In the genomic region with DNA sequence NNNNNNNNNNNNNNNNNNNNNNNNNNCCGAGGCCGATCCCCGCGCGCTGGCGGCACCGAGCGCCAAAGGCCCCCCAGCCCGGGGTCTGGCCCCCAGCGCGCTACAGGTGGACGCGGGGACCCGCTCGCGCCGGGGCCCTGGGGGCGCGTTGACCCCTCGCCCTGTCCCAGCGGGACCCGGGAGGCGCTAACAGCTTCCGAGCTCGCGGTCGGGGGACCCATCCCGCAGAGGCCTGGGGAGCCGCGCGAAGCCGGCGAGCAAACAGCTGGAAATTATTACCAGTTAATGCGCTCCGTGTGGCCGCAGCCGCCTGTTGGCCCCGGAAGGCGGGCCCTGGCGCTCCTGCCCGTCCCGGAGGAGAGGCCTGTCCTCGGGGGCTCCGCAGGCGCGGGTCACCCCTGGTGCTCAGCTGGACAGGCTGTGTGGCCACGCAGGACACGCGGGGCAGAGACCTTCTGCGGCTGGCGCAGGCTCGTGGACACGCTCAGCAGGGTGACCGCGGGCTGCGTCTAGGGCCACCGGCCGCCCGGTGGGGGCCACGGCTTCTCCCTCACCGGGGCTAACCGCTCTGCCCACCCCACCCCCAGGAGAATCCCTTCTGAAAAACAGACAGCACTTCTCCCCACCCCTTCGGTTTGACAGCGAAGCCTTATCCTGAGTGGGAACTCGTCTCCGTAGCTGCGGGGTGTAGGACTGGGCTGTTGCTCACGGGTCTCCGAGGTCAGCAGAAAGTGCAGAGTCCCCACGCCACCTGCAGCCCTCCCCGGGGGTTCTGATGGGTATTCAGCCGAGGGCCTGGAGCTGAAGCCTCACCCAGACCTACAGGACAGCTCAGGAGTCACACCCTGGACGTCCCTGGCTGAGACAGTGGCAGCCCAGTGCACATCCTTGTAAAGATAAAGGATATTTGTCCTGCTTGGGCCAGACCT, we compare ENCODE assay signal across 1 cellular context.
TF ChIP-seq lines count a peak whose summit lies in the region.

No MANE protein-coding gene starts in this region.

TF ChIP-seq in HepG2, 621 proteins besides CTCF, POLR2A, EP300 and RAD21 (continued from another document and continues in another):
- TF ChIP-seq, protein P1, sequence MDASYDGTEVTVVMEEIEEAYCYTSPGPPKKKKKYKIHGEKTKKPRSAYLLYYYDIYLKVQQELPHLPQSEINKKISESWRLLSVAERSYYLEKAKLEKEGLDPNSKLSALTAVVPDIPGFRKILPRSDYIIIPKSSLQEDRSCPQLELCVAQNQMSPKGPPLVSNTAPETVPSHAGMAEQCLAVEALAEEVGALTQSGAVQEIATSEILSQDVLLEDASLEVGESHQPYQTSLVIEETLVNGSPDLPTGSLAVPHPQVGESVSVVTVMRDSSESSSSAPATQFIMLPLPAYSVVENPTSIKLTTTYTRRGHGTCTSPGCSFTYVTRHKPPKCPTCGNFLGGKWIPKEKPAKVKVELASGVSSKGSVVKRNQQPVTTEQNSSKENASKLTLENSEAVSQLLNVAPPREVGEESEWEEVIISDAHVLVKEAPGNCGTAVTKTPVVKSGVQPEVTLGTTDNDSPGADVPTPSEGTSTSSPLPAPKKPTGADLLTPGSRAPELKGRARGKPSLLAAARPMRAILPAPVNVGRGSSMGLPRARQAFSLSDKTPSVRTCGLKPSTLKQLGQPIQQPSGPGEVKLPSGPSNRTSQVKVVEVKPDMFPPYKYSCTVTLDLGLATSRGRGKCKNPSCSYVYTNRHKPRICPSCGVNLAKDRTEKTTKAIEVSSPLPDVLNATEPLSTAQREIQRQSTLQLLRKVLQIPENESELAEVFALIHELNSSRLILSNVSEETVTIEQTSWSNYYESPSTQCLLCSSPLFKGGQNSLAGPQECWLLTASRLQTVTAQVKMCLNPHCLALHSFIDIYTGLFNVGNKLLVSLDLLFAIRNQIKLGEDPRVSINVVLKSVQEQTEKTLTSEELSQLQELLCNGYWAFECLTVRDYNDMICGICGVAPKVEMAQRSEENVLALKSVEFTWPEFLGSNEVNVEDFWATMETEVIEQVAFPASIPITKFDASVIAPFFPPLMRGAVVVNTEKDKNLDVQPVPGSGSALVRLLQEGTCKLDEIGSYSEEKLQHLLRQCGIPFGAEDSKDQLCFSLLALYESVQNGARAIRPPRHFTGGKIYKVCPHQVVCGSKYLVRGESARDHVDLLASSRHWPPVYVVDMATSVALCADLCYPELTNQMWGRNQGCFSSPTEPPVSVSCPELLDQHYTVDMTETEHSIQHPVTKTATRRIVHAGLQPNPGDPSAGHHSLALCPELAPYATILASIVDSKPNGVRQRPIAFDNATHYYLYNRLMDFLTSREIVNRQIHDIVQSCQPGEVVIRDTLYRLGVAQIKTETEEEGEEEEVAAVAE (CRISPR knock-in tag; IDR thresholded peaks at IDR 0.05; ENCODE audit: borderline replicate concordance), result no peak
- no peak for TF ChIP-seq GTF2F1 (IDR thresholded peaks at IDR 0.05; ENCODE audit: low read length)
- no peak for TF ChIP-seq ARID2 (CRISPR knock-in tag; IDR thresholded peaks at IDR 0.05; ENCODE audit: borderline replicate concordance)
- TF ChIP-seq, protein P2, sequence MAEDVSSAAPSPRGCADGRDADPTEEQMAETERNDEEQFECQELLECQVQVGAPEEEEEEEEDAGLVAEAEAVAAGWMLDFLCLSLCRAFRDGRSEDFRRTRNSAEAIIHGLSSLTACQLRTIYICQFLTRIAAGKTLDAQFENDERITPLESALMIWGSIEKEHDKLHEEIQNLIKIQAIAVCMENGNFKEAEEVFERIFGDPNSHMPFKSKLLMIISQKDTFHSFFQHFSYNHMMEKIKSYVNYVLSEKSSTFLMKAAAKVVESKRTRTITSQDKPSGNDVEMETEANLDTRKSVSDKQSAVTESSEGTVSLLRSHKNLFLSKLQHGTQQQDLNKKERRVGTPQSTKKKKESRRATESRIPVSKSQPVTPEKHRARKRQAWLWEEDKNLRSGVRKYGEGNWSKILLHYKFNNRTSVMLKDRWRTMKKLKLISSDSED (CRISPR knock-in tag; IDR thresholded peaks at IDR 0.05), result no peak
- TF ChIP-seq FLYWCH1 (CRISPR knock-in tag; IDR thresholded peaks at IDR 0.05), result no peak
- no peak for TF ChIP-seq TCF12 (IDR thresholded peaks at IDR 0.05)
- TF ChIP-seq TCF12 (CRISPR knock-in tag; IDR thresholded peaks at IDR 0.05), result 0 out of 2 replicates have a peak, but pooled peaks have one; percentile 22
- no peak for TF ChIP-seq ZNF678 (CRISPR knock-in tag; IDR thresholded peaks at IDR 0.05)
- TF ChIP-seq NR2F2 (IDR thresholded peaks at IDR 0.05; ENCODE audit: borderline replicate concordance, low read depth), result no peak
- TF ChIP-seq, protein P3, sequence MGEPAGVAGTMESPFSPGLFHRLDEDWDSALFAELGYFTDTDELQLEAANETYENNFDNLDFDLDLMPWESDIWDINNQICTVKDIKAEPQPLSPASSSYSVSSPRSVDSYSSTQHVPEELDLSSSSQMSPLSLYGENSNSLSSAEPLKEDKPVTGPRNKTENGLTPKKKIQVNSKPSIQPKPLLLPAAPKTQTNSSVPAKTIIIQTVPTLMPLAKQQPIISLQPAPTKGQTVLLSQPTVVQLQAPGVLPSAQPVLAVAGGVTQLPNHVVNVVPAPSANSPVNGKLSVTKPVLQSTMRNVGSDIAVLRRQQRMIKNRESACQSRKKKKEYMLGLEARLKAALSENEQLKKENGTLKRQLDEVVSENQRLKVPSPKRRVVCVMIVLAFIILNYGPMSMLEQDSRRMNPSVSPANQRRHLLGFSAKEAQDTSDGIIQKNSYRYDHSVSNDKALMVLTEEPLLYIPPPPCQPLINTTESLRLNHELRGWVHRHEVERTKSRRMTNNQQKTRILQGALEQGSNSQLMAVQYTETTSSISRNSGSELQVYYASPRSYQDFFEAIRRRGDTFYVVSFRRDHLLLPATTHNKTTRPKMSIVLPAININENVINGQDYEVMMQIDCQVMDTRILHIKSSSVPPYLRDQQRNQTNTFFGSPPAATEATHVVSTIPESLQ (CRISPR knock-in tag; conservative IDR thresholded peaks at IDR 0.05), result no peak
- no peak for TF ChIP-seq ZNF724P (CRISPR knock-in tag; IDR thresholded peaks at IDR 0.05; ENCODE audit: borderline replicate concordance)
- TF ChIP-seq ZNF263 (CRISPR knock-in tag; IDR thresholded peaks at IDR 0.05), result no peak
- TF ChIP-seq SMAD9 (CRISPR knock-in tag; IDR thresholded peaks at IDR 0.05), result no peak
- no peak for TF ChIP-seq ZNF432 (CRISPR knock-in tag; IDR thresholded peaks at IDR 0.05; ENCODE audit: borderline replicate concordance)
- no peak for TF ChIP-seq ZNF780A (CRISPR knock-in tag; IDR thresholded peaks at IDR 0.05)
- no peak for TF ChIP-seq NFIB (CRISPR knock-in tag; IDR thresholded peaks at IDR 0.05; ENCODE audit: borderline replicate concordance)
- TF ChIP-seq ZNF253 (CRISPR knock-in tag; IDR thresholded peaks at IDR 0.05; ENCODE audit: borderline replicate concordance), result no peak
- TF ChIP-seq, protein P4, sequence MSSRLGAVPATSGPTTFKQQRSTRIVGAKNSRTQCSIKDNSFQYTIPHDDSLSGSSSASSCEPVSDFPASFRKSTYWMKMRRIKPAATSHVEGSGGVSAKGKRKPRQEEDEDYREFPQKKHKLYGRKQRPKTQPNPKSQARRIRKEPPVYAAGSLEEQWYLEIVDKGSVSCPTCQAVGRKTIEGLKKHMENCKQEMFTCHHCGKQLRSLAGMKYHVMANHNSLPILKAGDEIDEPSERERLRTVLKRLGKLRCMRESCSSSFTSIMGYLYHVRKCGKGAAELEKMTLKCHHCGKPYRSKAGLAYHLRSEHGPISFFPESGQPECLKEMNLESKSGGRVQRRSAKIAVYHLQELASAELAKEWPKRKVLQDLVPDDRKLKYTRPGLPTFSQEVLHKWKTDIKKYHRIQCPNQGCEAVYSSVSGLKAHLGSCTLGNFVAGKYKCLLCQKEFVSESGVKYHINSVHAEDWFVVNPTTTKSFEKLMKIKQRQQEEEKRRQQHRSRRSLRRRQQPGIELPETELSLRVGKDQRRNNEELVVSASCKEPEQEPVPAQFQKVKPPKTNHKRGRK (CRISPR knock-in tag; IDR thresholded peaks at IDR 0.05), result no peak
- TF ChIP-seq MAZ (IDR thresholded peaks at IDR 0.05; ENCODE audit: borderline replicate concordance, low read depth, low read length), result no peak; the same call in 1 of the 2 replicates
- peak; percentile 65; the same call in 1 of the 2 replicates for TF ChIP-seq MAZ (CRISPR knock-in tag; IDR thresholded peaks at IDR 0.05; ENCODE audit: low read depth)
- TF ChIP-seq RBM22 (optimal IDR thresholded peaks at IDR 0.05; ENCODE audit: low read length), result no peak
- TF ChIP-seq, protein P5, sequence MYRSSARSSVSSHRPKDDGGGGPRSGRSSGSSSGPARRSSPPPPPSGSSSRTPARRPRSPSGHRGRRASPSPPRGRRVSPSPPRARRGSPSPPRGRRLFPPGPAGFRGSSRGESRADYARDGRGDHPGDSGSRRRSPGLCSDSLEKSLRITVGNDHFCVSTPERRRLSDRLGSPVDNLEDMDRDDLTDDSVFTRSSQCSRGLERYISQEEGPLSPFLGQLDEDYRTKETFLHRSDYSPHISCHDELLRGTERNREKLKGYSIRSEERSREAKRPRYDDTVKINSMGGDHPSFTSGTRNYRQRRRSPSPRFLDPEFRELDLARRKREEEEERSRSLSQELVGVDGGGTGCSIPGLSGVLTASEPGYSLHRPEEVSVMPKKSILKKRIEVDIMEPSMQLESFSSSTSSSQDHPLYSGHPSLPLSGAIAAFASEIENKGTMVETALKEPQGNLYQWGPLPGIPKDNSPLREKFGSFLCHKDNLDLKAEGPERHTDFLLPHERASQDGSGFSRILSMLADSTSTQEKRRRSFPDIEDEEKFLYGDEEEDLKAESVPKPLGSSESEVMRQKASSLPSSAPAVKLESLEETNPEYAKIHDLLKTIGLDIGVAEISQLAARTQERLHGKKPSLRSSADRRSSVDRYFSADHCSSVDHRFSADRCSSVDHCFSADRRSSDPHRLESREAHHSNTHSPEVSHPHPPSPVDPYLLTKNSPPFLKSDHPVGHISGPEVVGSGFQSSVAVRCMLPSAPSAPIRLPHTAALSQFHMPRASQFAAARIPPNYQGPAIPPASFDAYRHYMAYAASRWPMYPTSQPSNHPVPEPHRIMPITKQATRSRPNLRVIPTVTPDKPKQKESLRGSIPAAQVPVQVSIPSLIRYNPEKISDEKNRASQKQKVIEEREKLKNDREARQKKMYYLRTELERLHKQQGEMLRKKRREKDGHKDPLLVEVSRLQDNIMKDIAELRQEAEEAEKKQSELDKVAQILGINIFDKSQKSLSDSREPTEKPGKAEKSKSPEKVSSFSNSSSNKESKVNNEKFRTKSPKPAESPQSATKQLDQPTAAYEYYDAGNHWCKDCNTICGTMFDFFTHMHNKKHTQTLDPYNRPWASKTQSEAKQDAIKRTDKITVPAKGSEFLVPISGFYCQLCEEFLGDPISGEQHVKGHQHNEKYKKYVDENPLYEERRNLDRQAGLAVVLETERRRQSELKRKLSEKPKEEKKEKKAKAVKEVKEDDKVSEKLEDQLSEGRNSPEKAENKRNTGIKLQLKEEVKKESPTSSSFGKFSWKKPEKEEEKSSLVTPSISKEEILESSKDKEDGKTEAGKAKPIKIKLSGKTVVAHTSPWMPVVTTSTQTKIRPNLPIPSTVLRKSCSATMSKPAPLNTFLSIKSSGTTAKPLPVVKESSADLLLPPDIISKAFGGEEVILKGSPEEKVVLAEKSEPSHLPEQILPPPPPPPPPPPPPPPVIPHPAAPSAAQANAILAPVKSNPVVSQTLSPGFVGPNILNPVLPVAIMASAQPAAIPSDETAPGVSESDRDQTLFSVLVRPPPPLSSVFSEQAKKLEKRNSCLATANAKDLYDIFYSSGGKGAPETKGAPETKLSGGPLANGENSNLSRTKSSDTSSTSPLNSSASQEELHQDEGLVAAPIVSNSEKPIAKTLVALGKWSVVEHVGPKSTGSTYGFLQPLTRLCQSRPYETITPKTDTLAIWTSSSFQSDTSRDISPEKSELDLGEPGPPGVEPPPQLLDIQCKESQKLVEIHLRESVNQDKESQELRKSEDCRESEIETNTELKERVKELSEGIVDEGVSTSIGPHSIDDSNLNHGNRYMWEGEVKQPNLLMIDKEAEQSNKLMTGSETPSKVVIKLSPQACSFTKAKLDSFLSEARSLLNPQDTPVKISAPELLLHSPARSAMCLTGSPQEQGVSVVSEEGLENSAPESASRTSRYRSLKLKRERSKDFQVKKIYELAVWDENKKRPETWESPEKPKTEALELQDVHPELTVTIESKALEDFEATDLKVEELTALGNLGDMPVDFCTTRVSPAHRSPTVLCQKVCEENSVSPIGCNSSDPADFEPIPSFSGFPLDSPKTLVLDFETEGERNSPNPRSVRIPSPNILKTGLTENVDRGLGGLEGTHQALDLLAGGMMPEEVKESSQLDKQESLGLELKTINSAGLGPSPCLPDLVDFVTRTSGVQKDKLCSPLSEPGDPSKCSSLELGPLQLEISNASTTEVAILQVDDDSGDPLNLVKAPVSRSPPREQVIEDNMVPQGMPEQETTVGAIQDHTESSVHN (CRISPR knock-in tag; IDR thresholded peaks at IDR 0.05), result no peak
- no peak for TF ChIP-seq SOX5 (CRISPR knock-in tag; IDR thresholded peaks at IDR 0.05; ENCODE audit: borderline replicate concordance)
- TF ChIP-seq ZNF431 (CRISPR knock-in tag; IDR thresholded peaks at IDR 0.05; ENCODE audit: borderline replicate concordance, low read depth), result no peak
- no peak for TF ChIP-seq KAT8 (CRISPR knock-in tag; IDR thresholded peaks at IDR 0.05)
- no peak for TF ChIP-seq ZNF720 (CRISPR knock-in tag; IDR thresholded peaks at IDR 0.05)
- TF ChIP-seq, protein P6, sequence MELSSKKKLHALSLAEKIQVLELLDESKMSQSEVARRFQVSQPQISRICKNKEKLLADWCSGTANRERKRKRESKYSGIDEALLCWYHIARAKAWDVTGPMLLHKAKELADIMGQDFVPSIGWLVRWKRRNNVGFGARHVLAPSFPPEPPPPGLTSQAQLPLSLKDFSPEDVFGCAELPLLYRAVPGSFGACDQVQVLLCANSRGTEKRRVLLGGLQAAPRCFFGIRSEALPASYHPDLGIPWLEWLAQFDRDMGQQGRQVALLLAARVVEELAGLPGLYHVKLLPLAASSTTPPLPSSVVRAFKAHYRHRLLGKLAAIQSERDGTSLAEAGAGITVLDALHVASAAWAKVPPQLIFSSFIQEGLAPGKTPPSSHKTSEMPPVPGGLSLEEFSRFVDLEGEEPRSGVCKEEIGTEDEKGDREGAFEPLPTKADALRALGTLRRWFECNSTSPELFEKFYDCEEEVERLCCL (CRISPR knock-in tag; IDR thresholded peaks at IDR 0.05; ENCODE audit: borderline replicate concordance), result no peak
- TF ChIP-seq, protein P7, sequence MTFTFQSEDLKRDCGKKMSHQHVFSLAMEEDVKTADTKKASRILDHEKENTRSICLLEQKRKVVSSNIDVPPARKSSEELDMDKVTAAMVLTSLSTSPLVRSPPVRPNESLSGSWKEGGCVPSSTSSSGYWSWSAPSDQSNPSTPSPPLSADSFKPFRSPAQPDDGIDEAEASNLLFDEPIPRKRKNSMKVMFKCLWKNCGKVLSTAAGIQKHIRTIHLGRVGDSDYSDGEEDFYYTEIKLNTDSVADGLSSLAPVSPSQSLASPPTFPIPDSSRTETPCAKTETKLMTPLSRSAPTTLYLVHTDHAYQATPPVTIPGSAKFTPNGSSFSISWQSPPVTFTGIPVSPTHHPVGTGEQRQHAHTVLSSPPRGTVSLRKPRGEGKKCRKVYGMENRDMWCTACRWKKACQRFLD (CRISPR knock-in tag; IDR thresholded peaks at IDR 0.05; ENCODE audit: borderline replicate concordance), result 0 out of 2 replicates have a peak, but pooled peaks have one; percentile 59
- TF ChIP-seq ZKSCAN1 (IDR thresholded peaks at IDR 0.05; ENCODE audit: low read length), result no peak
- no peak for TF ChIP-seq MATR3 (CRISPR knock-in tag; IDR thresholded peaks at IDR 0.05)
